ENCODE assay signal across 8 cellular contexts in the genomic region with DNA sequence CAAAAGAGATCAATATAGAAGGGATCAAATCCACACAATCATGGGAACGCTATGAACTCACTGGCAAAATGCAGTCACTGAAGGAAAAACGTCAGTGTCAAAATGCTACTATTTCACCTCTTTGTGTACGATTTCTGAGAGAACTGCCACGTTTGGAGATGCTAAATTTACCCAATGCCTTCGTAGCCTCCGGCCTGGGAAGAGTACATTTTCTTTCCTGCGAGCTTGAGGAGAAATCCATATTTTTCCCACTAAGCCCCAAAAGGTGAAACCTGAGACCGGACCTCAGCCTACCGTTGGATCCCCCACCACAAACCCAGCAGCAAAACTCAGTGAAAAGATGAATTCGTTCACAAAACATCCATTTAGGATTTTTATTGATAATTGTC.
DNase-seq lines count a peak whose midpoint lies in the region; ATAC-seq, FAIRE-seq and TF ChIP-seq lines count a peak whose summit lies in the region.

No MANE protein-coding gene starts in this region.

- no peaks in the 10 kb centered on the region for H3K36me3 ChIP-seq in Caco-2 (ENCODE audit: control insufficient read depth, insufficient read depth, low read length)
- no peaks in the 10 kb centered on the region for H3K36me3 ChIP-seq in MG63
- no peaks in the 10 kb centered on the region for H3K36me3 ChIP-seq in neuronal stem cell (replicated peaks in 1 of 2; ENCODE audit: control insufficient read depth in 2 of 2, insufficient read depth in 2 of 2, low read length in 2 of 2)

- peak overlapping the region; percentile 81 for H3K27ac Mint-ChIP-seq in Caco-2 (ENCODE audit: unreplicated experiment)

- peaks cover 15% of the 10 kb centered on the region; the same call in 1 of the 2 replicates for H3K4me1 ChIP-seq in Caco-2
- peaks cover 0 to 6% of the 10 kb centered on the region in 2 donors for H3K4me1 ChIP-seq in neuronal stem cell (ENCODE audit: control insufficient read depth in 2 of 2, insufficient read depth in 1 of 2, low read depth in 1 of 2, low read length in 2 of 2)

- H3K27me3 Mint-ChIP-seq in Caco-2 (ENCODE audit: insufficient read depth, unreplicated experiment), result no peaks in the 10 kb centered on the region

- H2BK5ac ChIP-seq in neuronal stem cell (ENCODE audit: low read length), result no peak overlapping the region

- peaks cover 17% of the 10 kb centered on the region for H3K36me3 Mint-ChIP-seq in Caco-2 (ENCODE audit: insufficient read depth, unreplicated experiment)

- no peaks in the 10 kb centered on the region for H3K9me3 ChIP-seq in Caco-2
- H3K9me3 ChIP-seq in MG63, result no peaks in the 10 kb centered on the region
- no peaks in the 10 kb centered on the region for H3K9me3 ChIP-seq in neuronal stem cell (replicated peaks in 1 of 2; ENCODE audit: control insufficient read depth in 2 of 2, insufficient read depth in 1 of 2, low read depth in 1 of 2, low read length in 2 of 2)

- H4K91ac ChIP-seq in neuronal stem cell (ENCODE audit: low read depth, low read length, poor library complexity), result no peak overlapping the region

- H2BK120ac ChIP-seq in neuronal stem cell (ENCODE audit: low read depth, low read length), result no peak overlapping the region

- H3K4me3 Mint-ChIP-seq in Caco-2 (ENCODE audit: unreplicated experiment), result peak overlapping the region; percentile 76

- ATAC-seq in GM19351 (IDR thresholded peaks at IDR 0.05; ENCODE audit: unreplicated experiment), result no peak

- no peak overlapping the region for H3K9ac ChIP-seq in neuronal stem cell (ENCODE audit: low read depth, low read length, poor library complexity)

- WGBS in neuronal stem cell (ENCODE audit: extremely low coverage in 2 of 2, insufficient read length in 2 of 2, insufficient replicate concordance in 1 of 2), 2 donors, result no CpG with 5 or more reads among the region's 10 CpGs

- H3K23ac ChIP-seq in neuronal stem cell (ENCODE audit: low read depth, low read length, poor library complexity), result no peak overlapping the region

- no peaks in the 10 kb centered on the region for H3K9me3 Mint-ChIP-seq in Caco-2 (ENCODE audit: unreplicated experiment)

- H3K79me1 ChIP-seq in neuronal stem cell (ENCODE audit: low read depth, low read length), result no peaks in the 10 kb centered on the region

- no peak overlapping the region for H3K4ac ChIP-seq in neuronal stem cell (ENCODE audit: low read length)

- no peak for FAIRE-seq in HTR-8/SVneo (lab: Jason Lieb, UNC)

- no peak overlapping the region for H2AK5ac ChIP-seq in neuronal stem cell (ENCODE audit: low read depth, low read length)

- H3K4me3 ChIP-seq in Caco-2 (ENCODE audit: low read depth, low read length), result peak overlapping the region; percentile 41
- H3K4me3 ChIP-seq in MG63, result peak overlapping the region; percentile 56
- H3K4me3 ChIP-seq in choroid plexus epithelial cell (ENCODE audit: low read depth, low read length), result peak overlapping the region; percentile 20
- H3K4me3 ChIP-seq in neuronal stem cell (ENCODE audit: low read length in 2 of 2), result peak overlapping the region; percentile 51 to 75

- TF ChIP-seq CTCF in Caco-2 (IDR thresholded peaks at IDR 0.05; ENCODE audit: insufficient read depth in 1 of 2, low read depth in 1 of 2, low read length in 1 of 2, severe bottlenecking in 1 of 2, unreplicated experiment in 1 of 2) (no peak), choroid plexus epithelial cell (conservative IDR thresholded peaks at IDR 0.05; ENCODE audit: low read depth, low read length) (no peak)

- H3K27ac ChIP-seq in neuronal stem cell (replicated peaks; ENCODE audit: low read length), result no peak overlapping the region

- DNase-seq in Caco-2 (no peak), MG63 (no peak), choroid plexus epithelial cell (ENCODE audit: low read depth) (no peak), neuronal stem cell (ENCODE audit: low spot score) (no peak), SKM-1 (lab: John Stamatoyannopoulos, UW; ENCODE audit: unreplicated experiment) (no peak), HuH-7 (ENCODE audit: low spot score) (no peak), HTR-8/SVneo (ENCODE audit: insufficient read length, low spot score) (no peak)

- intact Hi-C loops in Caco-2 (cut with micrococcal nuclease; ENCODE audit: unreplicated experiment), result no loop called here

- H3K14ac ChIP-seq in neuronal stem cell (ENCODE audit: low read length), result no peak overlapping the region

- CTCF ChIA-PET in Caco-2 (lab: Charles Lee), result no interaction called here

- H3K4me1 Mint-ChIP-seq in Caco-2 (ENCODE audit: low read depth, unreplicated experiment), result peaks cover 6% of the 10 kb centered on the region

- no TSS peak for BruUV-seq in Caco-2 (replicated peaks; lab: Mats Ljungman, UMichigan)

- no peaks in the 10 kb centered on the region for H3K27me3 ChIP-seq in Caco-2 (replicated peaks; ENCODE audit: control insufficient read depth, insufficient read depth, low read length)
- H3K27me3 ChIP-seq in MG63, result no peaks in the 10 kb centered on the region
- H3K27me3 ChIP-seq in neuronal stem cell (ENCODE audit: control insufficient read depth in 3 of 3, insufficient read depth in 3 of 3, low read depth in 1 of 3, low read length in 3 of 3), result peaks cover 0 to 16% (median 0%) of the 10 kb centered on the region in 3 experiments

- peak overlapping the region; percentile 76 for H2AFZ ChIP-seq in neuronal stem cell (ENCODE audit: low read length)

- H2BK15ac ChIP-seq in neuronal stem cell (ENCODE audit: low read length), result no peak overlapping the region

- H3K18ac ChIP-seq in neuronal stem cell (ENCODE audit: low read length), result peak overlapping the region; percentile 54

- POLR2A ChIA-PET in Caco-2 (lab: Charles Lee), result interaction anchor here (0.6 kb wide), 1 partner anchor 86 kb away, joined by 3 read pairs; no protein-coding TSS in a partner anchor

- peak overlapping the region; percentile 70 for H3K4me2 ChIP-seq in neuronal stem cell (ENCODE audit: insufficient read depth, low read length, poor library complexity, severe bottlenecking)

- H2BK12ac ChIP-seq in neuronal stem cell (ENCODE audit: low read length), result no peak overlapping the region

- H4K8ac ChIP-seq in neuronal stem cell (ENCODE audit: low read depth, low read length), result no peak overlapping the region
